In genomic region chr6:25963426-25964123, GRCh38 we compare ENCODE assay signal across 2 cellular contexts.
TF ChIP-seq lines count a peak whose summit lies in the region.

No MANE protein-coding gene starts in this region.

TF ChIP-seq in SK-N-SH treated with all-trans-retinoic acid at 6 μM for 48 hours, 23 proteins besides CTCF, POLR2A, EP300 and RAD21 (continued from another document):
- TF ChIP-seq CREB5 (CRISPR knock-in tag; IDR thresholded peaks at IDR 0.05; ENCODE audit: low read depth) (no peak), ZFP30 (CRISPR knock-in tag; IDR thresholded peaks at IDR 0.05) (no peak), ZNF565 (CRISPR knock-in tag; conservative IDR thresholded peaks at IDR 0.05; ENCODE audit: low read depth) (no peak), TSHZ2 (CRISPR knock-in tag; IDR thresholded peaks at IDR 0.05) (no peak), RARB (CRISPR knock-in tag; IDR thresholded peaks at IDR 0.05) (no peak), ZNF70 (CRISPR knock-in tag; IDR thresholded peaks at IDR 0.05) (no peak), ZNF8 (CRISPR knock-in tag; IDR thresholded peaks at IDR 0.05) (no peak), PATZ1 (CRISPR knock-in tag; IDR thresholded peaks at IDR 0.05; ENCODE audit: borderline replicate concordance) (no peak)

TF ChIP-seq in SK-N-SH, 30 proteins besides CTCF, POLR2A, EP300 and RAD21 (continued from another document):
- no peak for TF ChIP-seq IRF3 (IDR thresholded peaks at IDR 0.05; ENCODE audit: low read depth, low read length)
- no peak for TF ChIP-seq FOXJ3 (CRISPR knock-in tag; IDR thresholded peaks at IDR 0.05)
- TF ChIP-seq MEF2A (IDR thresholded peaks at IDR 0.05; ENCODE audit: borderline replicate concordance, low read depth): no peak
- no peak for TF ChIP-seq RCOR1 (IDR thresholded peaks at IDR 0.05; ENCODE audit: low read length)
TF ChIP-seq in SK-N-SH: peak in this region for 0.
